In the genomic region with DNA sequence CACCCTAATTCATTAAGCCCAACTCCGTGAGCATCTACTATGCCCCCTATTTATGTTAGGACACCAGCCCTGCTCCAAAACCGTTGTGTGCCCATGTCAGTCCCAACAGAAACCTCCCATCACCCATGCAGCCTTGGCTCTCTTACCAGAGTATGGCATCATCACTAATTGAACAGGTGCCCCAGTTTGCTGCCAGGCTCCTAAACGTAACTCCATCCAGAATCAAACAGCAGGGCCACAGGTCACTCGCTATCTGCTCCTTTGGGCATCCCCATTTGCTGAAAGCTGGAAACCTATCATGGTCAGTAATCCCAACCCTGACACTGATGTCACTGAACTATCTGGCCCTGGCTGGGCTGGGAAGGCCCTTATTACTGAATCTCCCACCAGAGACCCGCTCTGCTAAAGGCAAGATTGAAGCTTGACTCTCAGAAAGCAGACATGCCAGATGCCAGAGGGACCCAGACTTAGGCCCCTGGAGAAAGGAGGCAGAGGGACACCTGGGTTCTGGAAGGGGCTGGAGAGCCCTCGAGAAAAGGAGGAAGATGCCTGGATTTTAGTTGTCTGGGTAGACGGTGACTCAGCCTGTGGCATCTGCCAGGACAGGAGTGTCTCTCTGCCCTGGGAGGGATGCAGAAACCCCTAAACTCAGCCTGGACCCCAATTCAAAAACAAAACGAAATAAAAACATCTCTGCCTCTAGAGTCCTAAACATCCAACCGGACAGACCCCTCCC, we compare ENCODE assay signal across 10 cellular contexts. TPM values are rescaled to one million over a fixed set of nuclear protein-coding genes. Genes with fewer than 3 reads are reported as not detected.
A peak's percentile ranks its signal among the peaks of the same experiment; 100 is the strongest.
DNase-seq lines count a peak whose midpoint lies in the region; ATAC-seq and TF ChIP-seq lines count a peak whose summit lies in the region.
"Had no signal": no experiment of that assay in that cellular context is flagged by ENCODE, and none has a peak within 500 bp of the region (broad histone marks: within the 10 kb centered on the region; RNA-seq: fewer than 3 reads in every experiment).

No MANE protein-coding gene starts in this region.

- peak overlapping the region; percentile 74 for H3K4me2 ChIP-seq in DND-41 (ENCODE audit: insufficient read depth, low read length)
- peak overlapping the region; percentile 47 for H3K4me2 ChIP-seq in parathyroid adenoma (ENCODE audit: low read length)

- H3K79me2 ChIP-seq in DND-41 (ENCODE audit: insufficient read depth, low read length) (no peaks in the 10 kb centered on the region), parathyroid adenoma (no peaks in the 10 kb centered on the region)

- peak overlapping the region; percentile 75 for H2AFZ ChIP-seq in DND-41 (ENCODE audit: low read depth, low read length)
- peak overlapping the region; percentile 99 for H2AFZ ChIP-seq in parathyroid adenoma

- H3K9me3 ChIP-seq in DND-41 (ENCODE audit: insufficient read depth, low read length, severe bottlenecking) (no peaks in the 10 kb centered on the region), Peyer's patch (no peaks in the 10 kb centered on the region), parathyroid adenoma (ENCODE audit: control insufficient read depth, low read length) (no peaks in the 10 kb centered on the region)

- H3K36me3 ChIP-seq in DND-41 (ENCODE audit: insufficient read depth, low read length) (no peaks in the 10 kb centered on the region), Peyer's patch (no peaks in the 10 kb centered on the region), parathyroid adenoma (ENCODE audit: control insufficient read depth, insufficient read depth, low read length) (no peaks in the 10 kb centered on the region)

- ATAC-seq in DND-41 (ENCODE audit: insufficient read depth, low read depth), result 0 out of 3 replicates have a peak, but pooled peaks have one; percentile 3
- no peak for ATAC-seq in GM21515 (IDR thresholded peaks at IDR 0.05; ENCODE audit: unreplicated experiment)
- ATAC-seq in GM19035 (IDR thresholded peaks at IDR 0.05; ENCODE audit: unreplicated experiment), result no peak

- H3K27ac ChIP-seq in DND-41 (ENCODE audit: low read length) (no peak overlapping the region), Peyer's patch (peak overlapping the region in 1 of 4 donors; percentile 59), parathyroid adenoma (peak overlapping the region; percentile 55)

- H3K4me1 ChIP-seq in DND-41 (ENCODE audit: insufficient read depth, low read length), result peaks cover 19% of the 10 kb centered on the region
- peaks cover 0 to 15% (median 3%) of the 10 kb centered on the region in 4 donors for H3K4me1 ChIP-seq in Peyer's patch
- H3K4me1 ChIP-seq in parathyroid adenoma, result peaks cover 11% of the 10 kb centered on the region

- peak overlapping the region; percentile 12 to 56; a peak in 3 of 4 replicates for H3K4me3 ChIP-seq in DND-41 (ENCODE audit: low read depth in 1 of 2, low read length in 2 of 2)
- peak overlapping the region; percentile 32 to 49 (median 46) for H3K4me3 ChIP-seq in Peyer's patch
- H3K4me3 ChIP-seq in fibroblast of pulmonary artery (replicated peaks; ENCODE audit: low read depth, low read length), result peak overlapping the region; percentile 21
- H3K4me3 ChIP-seq in parathyroid adenoma (ENCODE audit: low read depth, low read length), result peak overlapping the region; percentile 7

- TF ChIP-seq CTCF in DND-41 (IDR thresholded peaks at IDR 0.05; ENCODE audit: borderline replicate concordance, extremely low read depth, low read length, poor library complexity, severe bottlenecking) (no peak), Peyer's patch (IDR thresholded peaks at IDR 0.05) (no peak), fibroblast of pulmonary artery (IDR thresholded peaks at IDR 0.05; ENCODE audit: low read length, missing control alignments) (no peak), parathyroid adenoma (IDR thresholded peaks at IDR 0.05) (no peak)

- H3K9ac ChIP-seq in DND-41 (ENCODE audit: low read depth, low read length) (peak overlapping the region; percentile 47), parathyroid adenoma (no peak overlapping the region)

- H3K27me3 ChIP-seq in DND-41 (ENCODE audit: insufficient read depth, low read length, poor library complexity) (peaks cover 52% of the 10 kb centered on the region), Peyer's patch (no peaks in the 10 kb centered on the region), parathyroid adenoma (ENCODE audit: control insufficient read depth, insufficient read depth, low read length) (no peaks in the 10 kb centered on the region)

- H4K20me1 ChIP-seq in DND-41 (ENCODE audit: insufficient read depth, low read length), result no peaks in the 10 kb centered on the region

- no peak for TF ChIP-seq POLR2A in Peyer's patch (IDR thresholded peaks at IDR 0.05)

- no peak for DNase-seq in DND-41
- no peak for DNase-seq in Peyer's patch
- no peak for DNase-seq in fibroblast of pulmonary artery (ENCODE audit: low read depth)
- no peak for DNase-seq in COLO668 (lab: John Stamatoyannopoulos, UW; ENCODE audit: unreplicated experiment)
- no peak for DNase-seq in AG08396 (ENCODE audit: low spot score)

RNA-seq across cellular contexts. Expression of a gene that starts 14.0 kb away (rescaled TPM):
- under 1 TPM in 1 of 4 donors, not detected in 3; 0.18 TPM for total RNA-seq in Peyer's patch
- total RNA-seq: lower leg skin, ureter had no signal

RNA-seq across cellular contexts. Expression of a gene that starts 22.8 kb away (rescaled TPM):
- not detected for total RNA-seq in Peyer's patch

RNA-seq across cellular contexts. Expression of a gene that starts 28.7 kb away (rescaled TPM):
- not detected for total RNA-seq in Peyer's patch
- total RNA-seq: lower leg skin, ureter had no signal

RNA-seq across cellular contexts. Expression of a gene that starts 40.8 kb away (rescaled TPM):
- 10 to 100 TPM; 24.2 to 40.0 (median 31.1) TPM for total RNA-seq in Peyer's patch

RNA-seq across cellular contexts. Expression of a gene that starts 46.8 kb away (rescaled TPM):
- total RNA-seq in Peyer's patch, result 10 to 100 TPM; 10.7 to 21.3 (median 17.0) TPM
